ENCODE assay signal across 22 cellular contexts in genomic region chr10:9069136-9069535, GRCh38.
DNase-seq lines count a peak whose midpoint lies in the region; ATAC-seq and TF ChIP-seq lines count a peak whose summit lies in the region.
"Had no signal": no experiment of that assay in that cellular context is flagged by ENCODE, and none has a peak within 500 bp of the region (broad histone marks: within the 10 kb centered on the region; RNA-seq: fewer than 3 reads in every experiment).

No MANE protein-coding gene starts in this region.

- BruUV-seq in Caco-2 (replicated peaks; lab: Mats Ljungman, UMichigan) = no TSS peak

- peaks cover 2 to 5% of the 10 kb centered on the region in 2 donors for H3K9me3 Mint-ChIP-seq in activated T-cell treated with anti-CD3 and anti-CD28 coated beads, Interleukin-2, amount 50 U/mL, for 72 hours
- peaks cover 4% of the 10 kb centered on the region for H3K9me3 Mint-ChIP-seq in activated naive CD8-positive, alpha-beta T cell treated with anti-CD3 and anti-CD28 coated beads, Interleukin-2, amount 50 U/mL, for 24 hours
- H3K9me3 Mint-ChIP-seq in Caco-2 (ENCODE audit: unreplicated experiment) = no peaks in the 10 kb centered on the region
- H3K9me3 Mint-ChIP-seq: nephron progenitor cell had no signal

- H3K4me3 ChIP-seq in Caco-2 (ENCODE audit: low read depth, low read length) (no peak overlapping the region), H7 (ENCODE audit: insufficient read depth, low read depth, low read length) (no peak overlapping the region)
- H3K4me3 ChIP-seq: adrenal gland, dorsolateral prefrontal cortex, hepatocyte, mucosa of descending colon had no signal

- intact Hi-C loops in Caco-2 (cut with micrococcal nuclease; ENCODE audit: unreplicated experiment) = no loop called here

- H3K27ac Mint-ChIP-seq in activated T-cell treated with anti-CD3 and anti-CD28 coated beads, Interleukin-2, amount 50 U/mL, for 72 hours = no peak overlapping the region
- H3K27ac Mint-ChIP-seq in activated naive CD8-positive, alpha-beta T cell treated with anti-CD3 and anti-CD28 coated beads, Interleukin-2, amount 50 U/mL, for 24 hours = no peak overlapping the region
- no peak overlapping the region for H3K27ac Mint-ChIP-seq in Caco-2 (ENCODE audit: unreplicated experiment)
- H3K27ac Mint-ChIP-seq: activated CD8-positive, alpha-beta memory T cell treated with anti-CD3 and anti-CD28 coated beads, Interleukin-2, amount 10 ng/mL, durations not matched to agents 7 days and 5 days; nephron progenitor cell had no signal

- peak; percentile 66 to 80 for ATAC-seq in activated T-cell treated with anti-CD3 and anti-CD28 coated beads, Interleukin-2, amount 50 U/mL, for 72 hours (replicated peaks in 1 of 2)
- peak; percentile 65 for ATAC-seq in activated naive CD8-positive, alpha-beta T cell treated with anti-CD3 and anti-CD28 coated beads, Interleukin-2, amount 50 U/mL, for 24 hours
- ATAC-seq: activated CD8-positive, alpha-beta memory T cell treated with anti-CD3 and anti-CD28 coated beads, Interleukin-2, amount 10 ng/mL, durations not matched to agents 7 days and 5 days; mucosa of descending colon; sciatic nerve had no signal

- DNase-seq in activated T-cell treated with anti-CD3 and anti-CD28 coated beads, Interleukin-2, amount 50 U/mL, for 72 hours = no peak
- DNase-seq in activated T-cell treated with anti-CD3 and anti-CD28 coated beads for 4 hours (no peak), LoVo (ENCODE audit: low spot score) (peak; percentile 19), kidney tubule cell (ENCODE audit: low spot score) (peak; percentile 47), Caco-2 (no peak), H7 (no peak), H4 (ENCODE audit: low spot score) (no peak)
- DNase-seq in activated naive CD8-positive, alpha-beta T cell treated with anti-CD3 and anti-CD28 coated beads, Interleukin-2, amount 50 U/mL, for 24 hours = no peak
- DNase-seq: activated CD8-positive, alpha-beta memory T cell treated with anti-CD3 and anti-CD28 coated beads, Interleukin-2, amount 10 ng/mL, durations not matched to agents 7 days and 5 days; activated gamma-delta T cell; adrenal gland; dorsolateral prefrontal cortex; GOT3; IMR-90; mucosa of descending colon; NCI-H1417; NCI-H2107; nephron progenitor cell; RPMI8226; T-helper 9 cell had no signal

- no peaks in the 10 kb centered on the region for H3K9me3 ChIP-seq in Caco-2
- H3K9me3 ChIP-seq: adrenal gland, mucosa of descending colon had no signal

- TF ChIP-seq CTCF in Caco-2 (IDR thresholded peaks at IDR 0.05; ENCODE audit: insufficient read depth in 1 of 2, low read depth in 1 of 2, low read length in 1 of 2, severe bottlenecking in 1 of 2, unreplicated experiment in 1 of 2) = no peak

- no peaks in the 10 kb centered on the region for H3K27me3 ChIP-seq in Caco-2 (replicated peaks; ENCODE audit: control insufficient read depth, insufficient read depth, low read length)
- H3K27me3 ChIP-seq in H7 (ENCODE audit: control insufficient read depth, insufficient read depth, low read length) = no peaks in the 10 kb centered on the region
- H3K27me3 ChIP-seq: adrenal gland, hepatocyte had no signal

- peak overlapping the region in 1 of 2 donors; percentile 52 for H3K4me3 Mint-ChIP-seq in activated T-cell treated with anti-CD3 and anti-CD28 coated beads, Interleukin-2, amount 50 U/mL, for 72 hours
- no peak overlapping the region for H3K4me3 Mint-ChIP-seq in activated naive CD8-positive, alpha-beta T cell treated with anti-CD3 and anti-CD28 coated beads, Interleukin-2, amount 50 U/mL, for 24 hours
- H3K4me3 Mint-ChIP-seq in Caco-2 (ENCODE audit: unreplicated experiment) = no peak overlapping the region
- H3K4me3 Mint-ChIP-seq: activated CD8-positive, alpha-beta memory T cell treated with anti-CD3 and anti-CD28 coated beads, Interleukin-2, amount 10 ng/mL, durations not matched to agents 7 days and 5 days; nephron progenitor cell had no signal

- POLR2A ChIA-PET in Caco-2 (lab: Charles Lee) = no interaction called here

- H3K4me1 Mint-ChIP-seq in activated T-cell treated with anti-CD3 and anti-CD28 coated beads, Interleukin-2, amount 50 U/mL, for 72 hours (ENCODE audit: low read depth) = peaks cover 42% of the 10 kb centered on the region
- H3K4me1 Mint-ChIP-seq in activated naive CD8-positive, alpha-beta T cell treated with anti-CD3 and anti-CD28 coated beads, Interleukin-2, amount 50 U/mL, for 24 hours = peaks cover 22% of the 10 kb centered on the region
- H3K4me1 Mint-ChIP-seq in Caco-2 (ENCODE audit: low read depth, unreplicated experiment) = no peaks in the 10 kb centered on the region
- H3K4me1 Mint-ChIP-seq: activated CD8-positive, alpha-beta memory T cell treated with anti-CD3 and anti-CD28 coated beads, Interleukin-2, amount 10 ng/mL, durations not matched to agents 7 days and 5 days; nephron progenitor cell had no signal

- no peaks in the 10 kb centered on the region for H3K27me3 Mint-ChIP-seq in activated T-cell treated with anti-CD3 and anti-CD28 coated beads, Interleukin-2, amount 50 U/mL, for 72 hours (ENCODE audit: low read depth)
- H3K27me3 Mint-ChIP-seq in activated naive CD8-positive, alpha-beta T cell treated with anti-CD3 and anti-CD28 coated beads, Interleukin-2, amount 50 U/mL, for 24 hours = no peaks in the 10 kb centered on the region
- no peaks in the 10 kb centered on the region for H3K27me3 Mint-ChIP-seq in Caco-2 (ENCODE audit: insufficient read depth, unreplicated experiment)
- H3K27me3 Mint-ChIP-seq: activated CD8-positive, alpha-beta memory T cell treated with anti-CD3 and anti-CD28 coated beads, Interleukin-2, amount 10 ng/mL, durations not matched to agents 7 days and 5 days had no signal

- CTCF ChIA-PET in Caco-2 (lab: Charles Lee) = no interaction called here

- H3K36me3 ChIP-seq in Caco-2 (ENCODE audit: control insufficient read depth, insufficient read depth, low read length) (no peaks in the 10 kb centered on the region), H7 (replicated peaks; ENCODE audit: control insufficient read depth, insufficient read depth, low read length) (no peaks in the 10 kb centered on the region)
- H3K36me3 ChIP-seq: adrenal gland had no signal

- H3K4me1 ChIP-seq in Caco-2 = no peaks in the 10 kb centered on the region
- H3K4me1 ChIP-seq: adrenal gland had no signal

- H3K36me3 Mint-ChIP-seq in activated T-cell treated with anti-CD3 and anti-CD28 coated beads, Interleukin-2, amount 50 U/mL, for 72 hours (ENCODE audit: insufficient read depth in 2 of 2) = peaks cover 2 to 8% of the 10 kb centered on the region in 2 donors
- no peaks in the 10 kb centered on the region for H3K36me3 Mint-ChIP-seq in activated naive CD8-positive, alpha-beta T cell treated with anti-CD3 and anti-CD28 coated beads, Interleukin-2, amount 50 U/mL, for 24 hours (ENCODE audit: low read depth)
- no peaks in the 10 kb centered on the region for H3K36me3 Mint-ChIP-seq in Caco-2 (ENCODE audit: insufficient read depth, unreplicated experiment)
- H3K36me3 Mint-ChIP-seq: activated CD8-positive, alpha-beta memory T cell treated with anti-CD3 and anti-CD28 coated beads, Interleukin-2, amount 10 ng/mL, durations not matched to agents 7 days and 5 days had no signal

Comparison
In these comparisons a context has a peak if more than half of its experiments do, and no peak if none do; other contexts are left out.
1. DNase-seq: peak in LoVo (single experiment) and kidney tubule cell (single experiment); none in activated T-cell treated with anti-CD3 and anti-CD28 coated beads, Interleukin-2, amount 50 U/mL, for 72 hours (0 of 2), activated T-cell treated with anti-CD3 and anti-CD28 coated beads for 4 hours (single experiment), activated naive CD8-positive, alpha-beta T cell treated with anti-CD3 and anti-CD28 coated beads, Interleukin-2, amount 50 U/mL, for 24 hours (single experiment), Caco-2 (0 of 2), H7 (single experiment) and H4 (single experiment).